8 cellular contexts compared by ENCODE assay signal in the genomic region with DNA sequence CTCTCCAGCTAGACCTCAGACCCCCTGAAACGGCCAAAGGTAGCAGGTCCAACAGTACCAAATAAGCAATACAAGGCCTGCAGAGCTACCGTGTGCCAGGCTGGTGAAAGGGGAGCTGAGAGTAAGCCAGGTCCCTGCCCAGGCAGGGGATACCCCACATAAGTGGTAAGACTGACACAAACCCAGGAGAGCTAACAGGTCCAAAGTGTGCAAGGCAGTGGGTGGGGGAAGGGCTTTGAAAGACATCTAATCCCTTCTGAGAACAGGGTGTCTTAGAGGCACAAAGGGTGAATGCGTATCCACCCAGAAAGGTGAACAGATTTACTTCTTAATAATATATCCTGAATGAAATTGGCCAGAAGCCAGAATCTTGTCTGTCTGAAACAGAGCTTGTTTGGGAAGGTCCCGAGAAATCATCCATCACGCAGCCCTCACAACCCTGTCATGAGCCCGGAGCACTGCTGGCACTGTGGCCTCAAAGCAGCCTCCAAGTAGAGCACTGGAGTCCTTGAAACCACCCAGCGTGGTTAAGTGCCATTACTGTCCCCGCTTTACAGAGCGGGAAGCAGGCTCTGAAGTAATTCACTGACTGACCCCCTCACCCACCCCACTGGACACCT. TPM values are rescaled to one million over a fixed set of nuclear protein-coding genes. Genes with fewer than 3 reads are reported as not detected.
DNase-seq lines count a peak whose midpoint lies in the region; ATAC-seq, FAIRE-seq and TF ChIP-seq lines count a peak whose summit lies in the region.

No MANE protein-coding gene starts in this region.

- H2AFZ ChIP-seq in GM23248 = no peak overlapping the region; the same call in 1 of the 2 replicates

- no peaks in the 10 kb centered on the region for H3K36me3 Mint-ChIP-seq in activated B cell treated with CpG ODN at 0.5 μM for 24 hours (ENCODE audit: low read depth)

- peak overlapping the region; percentile 98 for H3K4me2 ChIP-seq in BLaER1
- H3K4me2 ChIP-seq in GM23248 (ENCODE audit: unreplicated experiment) = peak overlapping the region; percentile 89

- H3K27me3 Mint-ChIP-seq in activated B cell treated with CpG ODN at 0.5 μM for 24 hours = no peaks in the 10 kb centered on the region

- H3K4me1 ChIP-seq in BLaER1 (peaks cover 69% of the 10 kb centered on the region), GM23248 (ENCODE audit: insufficient read depth) (peaks cover 10% of the 10 kb centered on the region; the same call in 1 of the 2 replicates), foreskin keratinocyte (no peaks in the 10 kb centered on the region), pancreas (peaks cover 9 to 31% (median 18%) of the 10 kb centered on the region in 3 donors)

- H3K9me3 Mint-ChIP-seq in activated B cell treated with CpG ODN at 0.5 μM for 24 hours = no peaks in the 10 kb centered on the region

- TF ChIP-seq CTCF in activated B cell treated with CpG ODN at 0.5 μM for 24 hours (IDR thresholded peaks at IDR 0.05) = no peak
- TF ChIP-seq CTCF in foreskin keratinocyte (conservative IDR thresholded peaks at IDR 0.05) = no peak
- TF ChIP-seq CTCF in pancreas (IDR thresholded peaks at IDR 0.05) = no peak

- peak overlapping the region; percentile 73 for H3K27ac Mint-ChIP-seq in activated B cell treated with CpG ODN at 0.5 μM for 24 hours

- DNase-seq in GM23248 (peak; percentile 47), activated B cell treated with CpG ODN at 0.5 μM for 24 hours (no peak), foreskin keratinocyte (peak in 1 of 2 donors; percentile 11), pancreas (peak in 2 of 6 donors; percentile 38 to 61), SW 1271 (lab: John Stamatoyannopoulos, UW) (no peak)

- H3K27me3 ChIP-seq in BLaER1 = no peaks in the 10 kb centered on the region
- H3K27me3 ChIP-seq in GM23248 (replicated peaks; ENCODE audit: insufficient read depth) = no peaks in the 10 kb centered on the region
- no peaks in the 10 kb centered on the region for H3K27me3 ChIP-seq in foreskin keratinocyte
- no peaks in the 10 kb centered on the region for H3K27me3 ChIP-seq in pancreas

- no peak for FAIRE-seq in pancreas (lab: Jason Lieb, UNC)

- ATAC-seq in activated B cell treated with CpG ODN at 0.5 μM for 24 hours (ENCODE audit: low read depth) (no peak), foreskin keratinocyte (peak; percentile 3), pancreas (peak; percentile 46 to 60 (median 50)), HG02870 (IDR thresholded peaks at IDR 0.05; ENCODE audit: unreplicated experiment) (no peak), GM19467 (IDR thresholded peaks at IDR 0.05; ENCODE audit: unreplicated experiment) (no peak)

- 0 out of 2 replicates have a peak, but pooled peaks cover 7% of the 10 kb centered on the region for H3F3A ChIP-seq in GM23248 (ENCODE audit: insufficient read depth)

- H3K9ac ChIP-seq in BLaER1 (peak overlapping the region; percentile 96), GM23248 (peak overlapping the region; percentile 87)

- in situ Hi-C loops in GM23248 (cut with MboI) = no loop called here

- H4K20me1 ChIP-seq in BLaER1 (peaks cover 64% of the 10 kb centered on the region), GM23248 (ENCODE audit: insufficient read depth) (peaks cover 18% of the 10 kb centered on the region; the same call in 1 of the 2 replicates)

- POLR2A ChIA-PET in activated B cell treated with CpG ODN at 0.5 μM for 24 hours (lab: Charles Lee) = interaction anchor here (0.6 to 1.6 kb wide), 3 partner anchors 14 to 92 kb away, joined by 3 to 6 read pairs (median 4); no protein-coding TSS in a partner anchor

- H3K4me3 Mint-ChIP-seq in activated B cell treated with CpG ODN at 0.5 μM for 24 hours = peak overlapping the region; percentile 90

- peak overlapping the region; percentile 93 for H3K27ac ChIP-seq in BLaER1
- peak overlapping the region; percentile 28; the same call in 1 of the 2 replicates for H3K27ac ChIP-seq in GM23248
- peak overlapping the region; percentile 94 for H3K27ac ChIP-seq in foreskin keratinocyte
- H3K27ac ChIP-seq in pancreas = peak overlapping the region; percentile 56 to 83 (median 74)

- H3K4me1 Mint-ChIP-seq in activated B cell treated with CpG ODN at 0.5 μM for 24 hours = peaks cover 57% of the 10 kb centered on the region

- H3K9me3 ChIP-seq in BLaER1 (no peaks in the 10 kb centered on the region), GM23248 (ENCODE audit: low read depth) (no peaks in the 10 kb centered on the region), pancreas (no peaks in the 10 kb centered on the region)

- intact Hi-C loops in activated B cell treated with CpG ODN at 0.5 μM for 24 hours (cut with micrococcal nuclease) (loop anchor here (2.0 to 5.0 kb wide), 2 partner anchors 37 to 91 kb away; no protein-coding TSS in a partner anchor), pancreas (cut with DNase I) (no loop called here)

- CTCF ChIA-PET in activated B cell treated with CpG ODN at 0.5 μM for 24 hours (lab: Charles Lee) = interaction anchor here (0.9 kb wide), 1 partner anchor 140 kb away, joined by 3 read pairs; no protein-coding TSS in a partner anchor

- H3K79me2 ChIP-seq in GM23248 (ENCODE audit: insufficient read depth) = peaks cover 61% of the 10 kb centered on the region

- no peaks in the 10 kb centered on the region for H3K9me2 ChIP-seq in GM23248 (ENCODE audit: insufficient read depth)

- no peaks in the 10 kb centered on the region for H3K36me3 ChIP-seq in BLaER1
- no peaks in the 10 kb centered on the region for H3K36me3 ChIP-seq in GM23248 (ENCODE audit: low read depth)
- no peaks in the 10 kb centered on the region for H3K36me3 ChIP-seq in pancreas

- H3K4me3 ChIP-seq in BLaER1 (peak overlapping the region; percentile 99), GM23248 (peak overlapping the region; percentile 96), pancreas (peak overlapping the region; percentile 77 to 99 (median 84))

- WGBS in GM23248 (ENCODE audit: low coverage in 1 of 2, low lambda C conversion rate in 2 of 2, missing lambda C conversion rate in 2 of 2), 2 experiments = 24 to 26% methylated on average over 9 of the region's 9 CpGs
- 9 to 10% methylated on average over 9 of the region's 9 CpGs for WGBS in pancreas, 2 donors

RNA-seq across cellular contexts. Expression of a gene that starts 1.5 kb away (rescaled TPM):
- total RNA-seq in GM23248 (2014; rRNA removed; shearing (Covaris generic)) = 239 and 256 TPM in 2 replicates
- polyA plus RNA-seq in GM23248 (2016; fragmentation: Nextera tagmentation; extraction: Ambion mirVana) = 129 and 134 TPM in 2 replicates
- total RNA-seq in activated B cell treated with CpG ODN at 0.5 μM for 24 hours = 154 TPM in 2 replicates
- total RNA-seq in foreskin keratinocyte = 537 and 542 TPM in 2 replicates
- 588 and 603 TPM in 2 replicates for polyA plus RNA-seq in foreskin keratinocyte
- 100 to 1,000 TPM; 153 to 306 (median 208) TPM for total RNA-seq in pancreas
- 100 to 1,000 TPM; 114 to 122 TPM for polyA plus RNA-seq in pancreas

Comparison
In these comparisons a context has a peak if more than half of its experiments do, and no peak if none do; other contexts are left out.
1. H3K27ac ChIP-seq: peak in every context shown above with its lines; median percentile 94 in foreskin keratinocyte; 93 in BLaER1; 74 in pancreas; 28 in GM23248.
2. ATAC-seq: peak in foreskin keratinocyte (single experiment) and pancreas (4 of 4); none in activated B cell treated with CpG ODN at 0.5 μM for 24 hours (single experiment), HG02870 (single experiment) and GM19467 (single experiment).
3. Peak in every context shown above with its lines, with median percentiles within 50 percentile points of each other: H3K4me3 ChIP-seq.